Comparison of ENCODE assay signal across 8 cellular contexts in genomic region chr2:88016948-88017779, GRCh38. TPM values are rescaled to one million over a fixed set of nuclear protein-coding genes. Genes with fewer than 3 reads are reported as not detected.
A peak's percentile ranks its signal among the peaks of the same experiment; 100 is the strongest.
DNase-seq lines count a peak whose midpoint lies in the region; ATAC-seq and TF ChIP-seq lines count a peak whose summit lies in the region.

No MANE protein-coding gene starts in this region.

- H3K27me3 ChIP-seq in PC-3 (ENCODE audit: low read length) (no peaks in the 10 kb centered on the region), right lobe of liver (no peaks in the 10 kb centered on the region), testis (no peaks in the 10 kb centered on the region)

- POLR2A ChIA-PET in PC-3 (lab: Charles Lee; ENCODE audit: unreplicated experiment), result interaction anchor here (0.6 kb wide), 1 partner anchor 125 kb away, joined by 3 read pairs; no protein-coding TSS in a partner anchor

- H2AFZ ChIP-seq in PC-3 (ENCODE audit: low read length), result peak overlapping the region; percentile 95

- TSS peak; percentile 63 for BruUV-seq in PC-3 (replicated peaks; lab: Mats Ljungman, UMichigan)

- H3K9ac ChIP-seq in PC-3 (ENCODE audit: low read length), result peak overlapping the region; percentile 91

- H3K27ac ChIP-seq in PC-3 (ENCODE audit: low read length), result peak overlapping the region; percentile 87
- peak overlapping the region; percentile 92 to 97 (median 94) for H3K27ac ChIP-seq in right lobe of liver
- peak overlapping the region; percentile 62 to 77 for H3K27ac ChIP-seq in testis

- 22% methylated on average over 22 of the region's 47 CpGs for WGBS in right lobe of liver (ENCODE audit: insufficient coverage, low coverage, low lambda C conversion rate, missing lambda C conversion rate)
- 13 to 26% methylated on average over 25 to 47 of the region's 47 CpGs for WGBS in testis, 2 donors

- TF ChIP-seq CTCF in PC-3 (conservative IDR thresholded peaks at IDR 0.05; ENCODE audit: low read depth, low read length) (no peak), right lobe of liver (IDR thresholded peaks at IDR 0.05) (no peak), testis (IDR thresholded peaks at IDR 0.05) (no peak)

- H3K36me3 ChIP-seq in PC-3 (ENCODE audit: low read depth, low read length) (no peaks in the 10 kb centered on the region), right lobe of liver (no peaks in the 10 kb centered on the region), testis (ENCODE audit: low read depth, missing control alignments) (no peaks in the 10 kb centered on the region)

- H3K4me1 ChIP-seq in PC-3 (ENCODE audit: insufficient read depth, low read length), result no peaks in the 10 kb centered on the region
- peaks cover 0 to 15% (median 0%) of the 10 kb centered on the region in 4 donors for H3K4me1 ChIP-seq in right lobe of liver
- peaks cover 6% of the 10 kb centered on the region for H3K4me1 ChIP-seq in testis

- H3K9me3 ChIP-seq in PC-3 (ENCODE audit: low read length) (no peaks in the 10 kb centered on the region), right lobe of liver (no peaks in the 10 kb centered on the region), testis (no peaks in the 10 kb centered on the region)

- peak; percentile 55 for DNase-seq in GF-D8 (lab: John Stamatoyannopoulos, UW)
- DNase-seq in HPDE6-E6E7 (ENCODE audit: extremely low spot score), result peak; percentile 52
- DNase-seq in PC-3, result no peak
- peak; percentile 74 for DNase-seq in cerebellum (ENCODE audit: low spot score)
- peak; percentile 73 to 82 (median 79) for DNase-seq in right lobe of liver
- peak; percentile 70 for DNase-seq in testis
- no peak for DNase-seq in activated effector memory CD4-positive, alpha-beta T cell treated with Interleukin-2 at 50 U/mL for 16 hours

- TF ChIP-seq POLR2A in right lobe of liver (IDR thresholded peaks at IDR 0.05) (no peak), testis (IDR thresholded peaks at IDR 0.05) (no peak)

- H4K20me1 ChIP-seq in PC-3 (ENCODE audit: low read length), result no peaks in the 10 kb centered on the region

- no peaks in the 10 kb centered on the region for H3F3A ChIP-seq in PC-3 (ENCODE audit: low read length, unreplicated experiment)

- intact Hi-C loops in PC-3 (cut with micrococcal nuclease), result loop anchor here (5.0 kb wide), 1 partner anchor 145 kb away; no protein-coding TSS in a partner anchor
- intact Hi-C loops in right lobe of liver (cut with DNase I), result no loop called here
- intact Hi-C loops in testis (cut with DNase I; ENCODE audit: low total_unique reads), result no loop called here

- H3K79me2 ChIP-seq in PC-3 (ENCODE audit: low read length), result no peaks in the 10 kb centered on the region

- peak overlapping the region; percentile 85 for H3K4me2 ChIP-seq in PC-3 (ENCODE audit: low read length)

- H3K4me3 ChIP-seq in PC-3 (ENCODE audit: low read length) (peak overlapping the region; percentile 72), right lobe of liver (peak overlapping the region; percentile 48 to 73 (median 69)), testis (peak overlapping the region; percentile 54 to 75)

- H3K9me2 ChIP-seq in PC-3 (replicated peaks; ENCODE audit: low read length), result no peaks in the 10 kb centered on the region

- CTCF ChIA-PET in PC-3 (lab: Charles Lee), result interaction anchor here (0.5 to 1.0 kb wide), 2 partner anchors 25 to 43 kb away, joined by 3 to 5 read pairs; no protein-coding TSS in a partner anchor

- ATAC-seq in GM21447 (IDR thresholded peaks at IDR 0.05; ENCODE audit: unreplicated experiment), result peak; percentile 69
- ATAC-seq in PC-3, result peak; percentile 76
- peak; percentile 72 to 87 (median 78) for ATAC-seq in right lobe of liver

RNA-seq across cellular contexts. Expression of gene RNU2-63P, which starts 0.8 kb away (rescaled TPM):
- total RNA-seq in PC-3 (2014; rRNA removed) (122 TPM in 1 of 2 replicates, not detected in the other), cerebellum (not detected), right lobe of liver (1 to 10 TPM in 3 of 6 experiments, not detected in 3; 2.0 to 4.2 (median 2.6) TPM), testis (not detected)
- not detected for polyA plus RNA-seq in testis (ENCODE audit: insufficient read depth, low read depth, low replicate concordance)

RNA-seq across cellular contexts. Expression of gene KRCC1, which starts 38.4 kb away (rescaled TPM):
- 6.7 and 14.1 TPM in 2 replicates for total RNA-seq in PC-3 (2014; rRNA removed)
- 11.5 TPM for total RNA-seq in cerebellum
- total RNA-seq in right lobe of liver, result 10 to 100 TPM in 5 of 6 experiments, 1 to 10 TPM in 1; 9.3 to 17.1 (median 11.5) TPM
- 10 to 100 TPM; 15.4 to 21.1 TPM for total RNA-seq in testis
- 16.9 TPM for polyA plus RNA-seq in testis (ENCODE audit: insufficient read depth, low read depth, low replicate concordance)

RNA-seq across cellular contexts. Expression of gene SMYD1, which starts 50.5 kb away (rescaled TPM):
- total RNA-seq in PC-3 (2014; rRNA removed) (not detected in 2 replicates), cerebellum (0.09 TPM), right lobe of liver (not detected), testis (1 to 10 TPM; 1.5 to 2.4 TPM)
- 3.1 TPM for polyA plus RNA-seq in testis (ENCODE audit: insufficient read depth, low read depth, low replicate concordance)

Comparison
In these comparisons a context has a peak if more than half of its experiments do, and no peak if none do; other contexts are left out.
1. DNase-seq: peak in GF-D8 (single experiment), HPDE6-E6E7 (single experiment), cerebellum (single experiment), right lobe of liver (3 of 3) and testis (single experiment); none in PC-3 (single experiment) and activated effector memory CD4-positive, alpha-beta T cell treated with Interleukin-2 at 50 U/mL for 16 hours (single experiment).
2. RNA of gene RNU2-63P, which starts 0.8 kb away (total RNA-seq): 122 TPM in PC-3; 2.0 to 4.2 TPM in right lobe of liver, not detected in cerebellum (single experiment) and not detected in testis; every median in the first group is over 10 times any median in the second.
3. Peak in every context shown above with its lines, with median percentiles within 50 percentile points of each other: ATAC-seq, H3K27ac ChIP-seq and H3K4me3 ChIP-seq.